31 cellular contexts compared by ENCODE assay signal in genomic region chr11:129979046-129979605, GRCh38.
"Had no signal": no experiment of that assay in that cellular context is flagged by ENCODE, and none has a peak within 500 bp of the region (broad histone marks: within the 10 kb centered on the region; RNA-seq: fewer than 3 reads in every experiment).

No MANE protein-coding gene starts in this region.

- H3K9ac ChIP-seq: KMS-11 had no signal

- H3K4me1 ChIP-seq: ascending aorta, SJCRH30 had no signal

- H3K9me3 ChIP-seq: ascending aorta, SJCRH30 had no signal

- H3K4me2 ChIP-seq: KMS-11 had no signal

- H3K4me1 Mint-ChIP-seq: activated CD4-positive, alpha-beta T cell treated with anti-CD3 and anti-CD28 coated beads for 36 hours; activated CD4-positive, alpha-beta T cell treated with anti-CD3 and anti-CD28 coated beads, Interleukin-2, amount 10 ng/mL, durations not matched to agents 7 days and 5 days had no signal

- H3K9me3 Mint-ChIP-seq: activated CD4-positive, alpha-beta T cell treated with anti-CD3 and anti-CD28 coated beads, Interleukin-2, amount 10 ng/mL, durations not matched to agents 7 days and 5 days; activated naive CD4-positive, alpha-beta T cell treated with anti-CD3 and anti-CD28 coated beads, Interleukin-2, amount 50 U/mL, for 24 hours; activated naive CD8-positive, alpha-beta T cell treated with anti-CD3 and anti-CD28 coated beads, Interleukin-2, amount 10 ng/mL, durations not matched to agents 7 days and 5 days; activated T-cell treated with anti-CD3 and anti-CD28 coated beads, Interleukin-2, amount 50 U/mL, for 24 hours; activated T-helper 2 cell treated with anti-CD3 and anti-CD28 coated beads, Interferon-gamma antibody, Interleukin-2, Interleukin-4, amounts not matched to agents 10 μg/mL and 5 μg/mL and 100 μg/mL, durations not matched to agents 14 hours and 24 hours and 36 hours; central memory CD8-positive, alpha-beta T cell had no signal

- H3K27ac Mint-ChIP-seq: activated CD4-positive, alpha-beta T cell treated with anti-CD3 and anti-CD28 coated beads for 36 hours; activated CD4-positive, alpha-beta T cell treated with anti-CD3 and anti-CD28 coated beads, Interleukin-2, amount 10 ng/mL, durations not matched to agents 7 days and 5 days; activated CD8-positive, alpha-beta T cell treated with anti-CD3 and anti-CD28 coated beads, Interleukin-2, amount 10 ng/mL, durations not matched to agents 7 days and 5 days; activated naive CD4-positive, alpha-beta T cell treated with anti-CD3 and anti-CD28 coated beads, Interleukin-2, amount 50 U/mL, for 24 hours; activated naive CD8-positive, alpha-beta T cell treated with anti-CD3 and anti-CD28 coated beads, Interleukin-2, amount 10 ng/mL, durations not matched to agents 7 days and 5 days; activated T-cell treated with anti-CD3 and anti-CD28 coated beads, Interleukin-2, amount 50 U/mL, for 24 hours; activated T-helper 2 cell treated with anti-CD3 and anti-CD28 coated beads, Interferon-gamma antibody, Interleukin-2, Interleukin-4, amounts not matched to agents 10 μg/mL and 5 μg/mL and 100 μg/mL, durations not matched to agents 14 hours and 24 hours and 36 hours had no signal

- H3K27ac ChIP-seq: ascending aorta, cardiac muscle cell, KMS-11, SJCRH30, SK-N-MC, WERI-Rb-1 had no signal

- H3K27me3 Mint-ChIP-seq: activated CD4-positive, alpha-beta T cell treated with anti-CD3 and anti-CD28 coated beads for 36 hours; activated CD4-positive, alpha-beta T cell treated with anti-CD3 and anti-CD28 coated beads, Interleukin-2, amount 10 ng/mL, durations not matched to agents 7 days and 5 days; activated naive CD4-positive, alpha-beta T cell treated with anti-CD3 and anti-CD28 coated beads, Interleukin-2, amount 50 U/mL, for 24 hours; activated naive CD8-positive, alpha-beta T cell treated with anti-CD3 and anti-CD28 coated beads, Interleukin-2, amount 10 ng/mL, durations not matched to agents 7 days and 5 days; activated T-cell treated with anti-CD3 and anti-CD28 coated beads, Interleukin-2, amount 50 U/mL, for 24 hours; central memory CD8-positive, alpha-beta T cell had no signal

- H3K27me3 ChIP-seq: ascending aorta, cardiac muscle cell, SJCRH30 had no signal

- H3K4me3 ChIP-seq: ascending aorta, cardiac muscle cell, SJCRH30, SK-N-MC had no signal

- DNase-seq: activated CD4-positive, alpha-beta T cell treated with anti-CD3 and anti-CD28 coated beads for 36 hours; activated CD4-positive, alpha-beta T cell treated with anti-CD3 and anti-CD28 coated beads, Interleukin-2, amount 10 ng/mL, durations not matched to agents 7 days and 5 days; activated CD4-positive, alpha-beta T cell treated with anti-CD3 and anti-CD28 coated beads, Interleukin-2, amount 50 U/mL, for 48 hours; activated CD8-positive, alpha-beta T cell treated with anti-CD3 and anti-CD28 coated beads, Interleukin-2, amount 10 ng/mL, durations not matched to agents 7 days and 5 days; activated gamma-delta T cell; activated naive CD4-positive, alpha-beta T cell treated with Interleukin-2 at 50 U/mL for 16 hours; activated naive CD8-positive, alpha-beta T cell treated with anti-CD3 and anti-CD28 coated beads, Interleukin-2, amount 10 ng/mL, durations not matched to agents 7 days and 5 days; activated T-cell treated with anti-CD3 and anti-CD28 coated beads, Interleukin-2, amount 50 U/mL, for 24 hours; amygdala; NCI-H1092 treated with DMSO at 0.1 percent for 48 hours; NCI-H1417; NCI-H146; NCI-H187; NCI-H2029 treated with DMSO at 0.1 percent for 48 hours; NCI-H2107; NCI-H2171; NCI-H510A; NCI-H748 treated with DMSO at 0.1 percent for 48 hours; NK-92 treated with Interleukin-12 subunit alpha and Interleukin-12 subunit beta, amount 100 ng/mL, for 24 hours; OCI-M1; SHP77; SJCRH30; T1000; WERI-Rb-1 had no signal

- H3K36me3 ChIP-seq: ascending aorta, cardiac muscle cell, SJCRH30, WERI-Rb-1 had no signal

- ATAC-seq: activated CD4-positive, alpha-beta T cell treated with anti-CD3 and anti-CD28 coated beads for 36 hours; activated CD8-positive, alpha-beta T cell treated with anti-CD3 and anti-CD28 coated beads, Interleukin-2, amount 10 ng/mL, durations not matched to agents 7 days and 5 days had no signal

- H3K4me3 Mint-ChIP-seq: activated CD4-positive, alpha-beta T cell treated with anti-CD3 and anti-CD28 coated beads for 36 hours; activated CD4-positive, alpha-beta T cell treated with anti-CD3 and anti-CD28 coated beads, Interleukin-2, amount 10 ng/mL, durations not matched to agents 7 days and 5 days; activated CD8-positive, alpha-beta T cell treated with anti-CD3 and anti-CD28 coated beads, Interleukin-2, amount 10 ng/mL, durations not matched to agents 7 days and 5 days; activated naive CD4-positive, alpha-beta T cell treated with anti-CD3 and anti-CD28 coated beads, Interleukin-2, amount 50 U/mL, for 24 hours; activated naive CD8-positive, alpha-beta T cell treated with anti-CD3 and anti-CD28 coated beads, Interleukin-2, amount 10 ng/mL, durations not matched to agents 7 days and 5 days; activated T-cell treated with anti-CD3 and anti-CD28 coated beads, Interleukin-2, amount 50 U/mL, for 24 hours; central memory CD8-positive, alpha-beta T cell had no signal
